In the genomic region with DNA sequence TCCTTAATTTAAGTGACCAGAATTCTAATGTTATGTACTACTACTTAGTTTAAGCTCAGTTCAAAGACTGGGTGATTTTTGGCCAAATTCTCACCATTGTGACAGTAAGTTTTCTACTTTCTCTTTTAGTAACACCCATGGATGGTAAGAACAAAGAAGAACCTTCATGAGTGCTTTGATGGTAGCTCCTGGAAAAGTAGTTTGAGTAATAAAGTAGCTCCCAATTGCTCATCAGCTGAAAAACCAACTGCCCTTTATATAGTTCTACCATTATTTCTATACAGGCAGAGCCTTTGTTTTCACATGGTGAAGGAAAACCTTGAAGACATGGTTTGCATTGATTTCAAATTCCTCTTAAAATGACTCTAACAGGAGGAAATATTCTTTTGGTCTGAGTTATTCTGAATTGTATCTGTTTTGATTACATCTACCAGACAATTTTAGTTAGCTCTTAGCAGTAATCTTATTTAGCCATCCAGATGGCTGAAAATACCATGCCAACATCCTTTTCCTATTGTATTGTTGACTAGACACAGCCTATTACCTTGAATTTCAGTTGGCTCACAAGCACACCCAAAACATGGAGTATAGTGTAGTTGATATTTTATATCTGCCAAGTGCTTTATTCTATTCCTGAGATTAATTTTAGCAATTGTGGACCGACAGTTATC, we compare ENCODE assay signal across 17 cellular contexts. TPM values are rescaled to one million over a fixed set of nuclear protein-coding genes. Genes with fewer than 3 reads are reported as not detected.
DNase-seq lines count a peak whose midpoint lies in the region; ATAC-seq, FAIRE-seq and TF ChIP-seq lines count a peak whose summit lies in the region.
"Had no signal": no experiment of that assay in that cellular context is flagged by ENCODE, and none has a peak within 500 bp of the region (broad histone marks: within the 10 kb centered on the region; RNA-seq: fewer than 3 reads in every experiment).

No MANE protein-coding gene starts in this region.

- H3K36me3 Mint-ChIP-seq in activated naive CD4-positive, alpha-beta T cell treated with anti-CD3 and anti-CD28 coated beads, Interleukin-2, amount 50 U/mL, for 72 hours: peaks cover 0 to 10% of the 10 kb centered on the region in 2 donors

- 0% methylated on average over 1 of the region's 1 CpG for WGBS in GM12878 (ENCODE audit: insufficient coverage, insufficient replicate concordance, low lambda C conversion rate, missing lambda C conversion rate)
- WGBS in gastroesophageal sphincter (ENCODE audit: low coverage in 1 of 2), 2 donors: 78 to 88% methylated on average over 1 of the region's 1 CpG
- 67 to 86% methylated on average over 1 of the region's 1 CpG for whole genome bisulfite sequencing in lower leg skin, 2 donors

- TF ChIP-seq CTCF in GM12878 (IDR thresholded peaks at IDR 0.05 in 2 of 3, conservative IDR thresholded peaks at IDR 0.05 in 1 of 3; ENCODE audit: control insufficient read depth in 2 of 3, extremely low read depth in 1 of 3, insufficient read depth in 1 of 3, low read depth in 3 of 3, low read length in 3 of 3) (no peak), gastroesophageal sphincter (IDR thresholded peaks at IDR 0.05) (no peak), lower leg skin (IDR thresholded peaks at IDR 0.05) (no peak)

- peak; percentile 50 to 57 for ATAC-seq in activated naive CD4-positive, alpha-beta T cell treated with anti-CD3 and anti-CD28 coated beads, Interleukin-2, amount 50 U/mL, for 72 hours
- ATAC-seq in GM12878 (no peak), gastroesophageal sphincter (no peak)

- CTCF ChIA-PET in GM12878 (lab: Yijun Ruan, JAX): interaction anchor here (0.7 to 7.8 kb wide), 4 partner anchors 14 to 609 kb away, joined by 4 to 80 read pairs (median 40); no protein-coding TSS in a partner anchor

- H3K9me3 ChIP-seq in GM12878 (replicated peaks; ENCODE audit: control insufficient read depth, insufficient read depth, low read length) (no peaks in the 10 kb centered on the region; the same call in 2 of the 3 replicates), gastroesophageal sphincter (no peaks in the 10 kb centered on the region)
- H3K9me3 ChIP-seq: Caco-2 had no signal

- no peaks in the 10 kb centered on the region for H3K79me2 ChIP-seq in GM12878 (ENCODE audit: control insufficient read depth, insufficient read depth, low read length)

- BruUV-seq in GM12878 (replicated peaks; lab: Mats Ljungman, UMichigan): no TSS peak

- TF ChIP-seq POLR2A in GM12878 (IDR thresholded peaks at IDR 0.05; ENCODE audit: low read depth, low read length): no peak
- TF ChIP-seq POLR2A in gastroesophageal sphincter (IDR thresholded peaks at IDR 0.05): no peak
- no peak for TF ChIP-seq POLR2A in lower leg skin (IDR thresholded peaks at IDR 0.05)

- H3K4me2 ChIP-seq in GM12878 (ENCODE audit: control insufficient read depth, insufficient read depth): no peak overlapping the region

- H4K20me1 ChIP-seq in GM12878 (ENCODE audit: control insufficient read depth, insufficient read depth): no peaks in the 10 kb centered on the region

- H2AFZ ChIP-seq in GM12878 (ENCODE audit: control insufficient read depth, low read depth, low read length): no peak overlapping the region

- H3K27ac ChIP-seq in GM12878 (ENCODE audit: control insufficient read depth, insufficient read depth): no peak overlapping the region
- H3K27ac ChIP-seq in gastroesophageal sphincter: no peak overlapping the region
- H3K27ac ChIP-seq: C4-2B had no signal

- RAD21 ChIA-PET in GM12878 (lab: Charles Lee; ENCODE audit: unreplicated experiment): interaction anchor here (0.7 to 1.5 kb wide), 2 partner anchors 14 to 236 kb away, joined by 3 to 4 read pairs; no protein-coding TSS in a partner anchor

- POLR2A ChIA-PET in GM12878 (lab: Charles Lee): no interaction called here

- in situ Hi-C loops in GM12878 (cut with MboI): no loop called here

- peak; percentile 18 for FAIRE-seq in GM12878 (lab: Jason Lieb, UNC)
- FAIRE-seq: A204.1, D721Med, GM19239, H1 had no signal

- DNase-seq in activated naive CD4-positive, alpha-beta T cell treated with anti-CD3 and anti-CD28 coated beads, Interleukin-2, amount 50 U/mL, for 72 hours (ENCODE audit: low spot score in 2 of 2): no peak
- DNase-seq in activated naive CD4-positive, alpha-beta T cell treated with Interleukin-2 at 50 U/mL for 16 hours: no peak
- peak; percentile 85 for DNase-seq in SK-N-DZ (ENCODE audit: low spot score)
- DNase-seq in GM12878 (ENCODE audit: low read depth, low spot score): no peak
- no peak for DNase-seq in A172 (ENCODE audit: low spot score)
- DNase-seq in lower leg skin (ENCODE audit: low spot score in 2 of 2): no peak
- DNase-seq: AML-193; Caco-2; CD4-positive, alpha-beta T cell; GDM1; H9 had no signal

- no peak for TF ChIP-seq RAD21 in GM12878 (IDR thresholded peaks at IDR 0.05; ENCODE audit: insufficient read depth, low read depth, low read length)

- H3K27me3 ChIP-seq in GM12878 (replicated peaks in 1 of 2; ENCODE audit: control insufficient read depth in 2 of 2, insufficient read depth in 2 of 2, low read length in 1 of 2) (no peaks in the 10 kb centered on the region), gastroesophageal sphincter (no peaks in the 10 kb centered on the region)

- intact Hi-C loops in GM12878 (cut with micrococcal nuclease; ENCODE audit: unreplicated experiment) (no loop called here), lower leg skin (cut with DNase I; ENCODE audit: low total_unique reads) (no loop called here)

- H3K4me3 ChIP-seq in GM12878: no peak overlapping the region
- H3K4me3 ChIP-seq in gastroesophageal sphincter: no peak overlapping the region
- H3K4me3 ChIP-seq in lower leg skin (ENCODE audit: low read depth, poor library complexity, severe bottlenecking): no peak overlapping the region

- H3K4me1 ChIP-seq in GM12878 (ENCODE audit: control insufficient read depth, insufficient read depth, low read length) (no peaks in the 10 kb centered on the region), gastroesophageal sphincter (peaks cover 0 to 5% (median 0%) of the 10 kb centered on the region in 3 donors)

- TF ChIP-seq EP300 in GM12878 (IDR thresholded peaks at IDR 0.05; ENCODE audit: borderline replicate concordance in 1 of 2, control insufficient read depth in 1 of 2, low read depth in 2 of 2, low read length in 2 of 2) (no peak), gastroesophageal sphincter (IDR thresholded peaks at IDR 0.05) (no peak)

- H3K36me3 ChIP-seq in GM12878 (ENCODE audit: control insufficient read depth in 2 of 2, insufficient read depth in 2 of 2, low read length in 1 of 2) (no peaks in the 10 kb centered on the region), gastroesophageal sphincter (no peaks in the 10 kb centered on the region)

- H3K9me3 Mint-ChIP-seq in activated naive CD4-positive, alpha-beta T cell treated with anti-CD3 and anti-CD28 coated beads, Interleukin-2, amount 50 U/mL, for 72 hours: peaks cover 5 to 6% of the 10 kb centered on the region in 2 donors
- H3K9me3 Mint-ChIP-seq: CD4-positive, alpha-beta T cell had no signal

- H3K27ac Mint-ChIP-seq in activated naive CD4-positive, alpha-beta T cell treated with anti-CD3 and anti-CD28 coated beads, Interleukin-2, amount 50 U/mL, for 72 hours: no peak overlapping the region
- H3K27ac Mint-ChIP-seq: CD4-positive, alpha-beta T cell; H9 had no signal

- no peak overlapping the region for H3K9ac ChIP-seq in GM12878 (ENCODE audit: control insufficient read depth, insufficient read depth, low read length)

- SMC1A ChIA-PET in GM12878 (lab: Charles Lee; ENCODE audit: uncharacterized antibody, unreplicated experiment): interaction anchor here (1.3 kb wide), 1 partner anchor 19 kb away, joined by 3 read pairs; no protein-coding TSS in a partner anchor

TF ChIP-seq in GM12878, 131 proteins besides CTCF, POLR2A, EP300 and RAD21 (continues in another document):
- TF ChIP-seq, protein P1, sequence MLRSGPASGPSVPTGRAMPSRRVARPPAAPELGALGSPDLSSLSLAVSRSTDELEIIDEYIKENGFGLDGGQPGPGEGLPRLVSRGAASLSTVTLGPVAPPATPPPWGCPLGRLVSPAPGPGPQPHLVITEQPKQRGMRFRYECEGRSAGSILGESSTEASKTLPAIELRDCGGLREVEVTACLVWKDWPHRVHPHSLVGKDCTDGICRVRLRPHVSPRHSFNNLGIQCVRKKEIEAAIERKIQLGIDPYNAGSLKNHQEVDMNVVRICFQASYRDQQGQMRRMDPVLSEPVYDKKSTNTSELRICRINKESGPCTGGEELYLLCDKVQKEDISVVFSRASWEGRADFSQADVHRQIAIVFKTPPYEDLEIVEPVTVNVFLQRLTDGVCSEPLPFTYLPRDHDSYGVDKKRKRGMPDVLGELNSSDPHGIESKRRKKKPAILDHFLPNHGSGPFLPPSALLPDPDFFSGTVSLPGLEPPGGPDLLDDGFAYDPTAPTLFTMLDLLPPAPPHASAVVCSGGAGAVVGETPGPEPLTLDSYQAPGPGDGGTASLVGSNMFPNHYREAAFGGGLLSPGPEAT (IDR thresholded peaks at IDR 0.05; ENCODE audit: low read depth): no peak

RNA-seq across cellular contexts. Expression of a gene that starts 23.7 kb away (rescaled TPM):
- total RNA-seq in activated naive CD4-positive, alpha-beta T cell treated with anti-CD3 and anti-CD28 coated beads, Interleukin-2, amount 50 U/mL, for 72 hours: 100 to 1,000 TPM in 1 of 2 donors, 10 to 100 TPM in 1; 43.0 to 108 TPM
- polyA plus RNA-seq in SK-N-DZ (2014; cell fraction: cytosol; rRNA removed): 170 and 203 TPM in 2 replicates
- 125 and 126 TPM in 2 replicates for polyA plus RNA-seq in SK-N-DZ (2014; cell fraction: nucleus; rRNA removed)
- 354 and 365 TPM in 2 replicates for total RNA-seq in GM12878 (2013; cell fraction: nucleolus; rRNA removed)
- 73.9 and 99.0 TPM in 2 replicates for total RNA-seq in GM12878 (2014; rRNA removed)
- total RNA-seq in GM12878 (2014; rRNA removed; fragmentation: Illumina TruSeq; extraction: Trizol): 90.3 and 91.8 TPM in 2 replicates
- total RNA-seq in GM12878 (2021): 67.8 and 75.7 TPM in 2 replicates
- polyA plus RNA-seq in GM12878 (2011; ENCODE audit: low read depth): 34.0 TPM
- 190 and 286 TPM in 2 replicates for polyA plus RNA-seq in GM12878 (2011; rRNA removed)
- 71.7 and 82.6 TPM in 2 replicates for polyA plus RNA-seq in GM12878 (2011; cell fraction: cytosol; rRNA removed)
- 150 and 156 TPM in 2 replicates for polyA plus RNA-seq in GM12878 (2011; cell fraction: nucleus; rRNA removed)
- 45.6 and 78.3 TPM in 2 replicates for polyA plus RNA-seq in GM12878 (2012)
- 70.4 and 93.1 TPM in 2 replicates for polyA plus RNA-seq in GM12878 (2014; fragmentation: Illumina TruSeq; extraction: Trizol)
- polyA plus RNA-seq in GM12878 (2014; fragmentation: Nextera tagmentation; extraction: Ambion mirVana): 10 to 100 TPM; 41.9 to 53.3 TPM
- 54.6 and 72.8 TPM in 2 replicates for polyA plus RNA-seq in GM12878 (2014; rRNA removed)
- 10 to 100 TPM; 45.1 to 49.1 TPM for polyA plus RNA-seq in GM12878 (2016; fragmentation: Nextera tagmentation; extraction: Ambion mirVana)
- polyA minus RNA-seq in GM12878 (2011; rRNA and poly(A)+ RNA removed): 102 and 122 TPM in 2 replicates
- 40.1 and 45.1 TPM in 2 replicates for polyA minus RNA-seq in GM12878 (2011; cell fraction: cytosol; rRNA and poly(A)+ RNA removed)
- polyA minus RNA-seq in GM12878 (2011; cell fraction: nucleus; rRNA and poly(A)+ RNA removed): 81.0 and 92.8 TPM in 2 replicates
- 30.4 and 36.9 TPM in 2 replicates for total RNA-seq in A172 (2014; rRNA removed; shearing (Covaris generic))
- total RNA-seq in gastroesophageal sphincter: 10 to 100 TPM in 2 of 4 donors, 1 to 10 TPM in 2; 6.0 to 19.3 (median 10.2) TPM
- 1 to 10 TPM in 3 of 4 donors, under 1 TPM in 1; 0.34 to 3.2 (median 2.9) TPM for total RNA-seq in lower leg skin

Comparison
In these comparisons a context has a peak if more than half of its experiments do, and no peak if none do; other contexts are left out.
1. ATAC-seq: peak in activated naive CD4-positive, alpha-beta T cell treated with anti-CD3 and anti-CD28 coated beads, Interleukin-2, amount 50 U/mL, for 72 hours (2 of 2); none in GM12878 (single experiment) and gastroesophageal sphincter (single experiment).